In the genomic region with DNA sequence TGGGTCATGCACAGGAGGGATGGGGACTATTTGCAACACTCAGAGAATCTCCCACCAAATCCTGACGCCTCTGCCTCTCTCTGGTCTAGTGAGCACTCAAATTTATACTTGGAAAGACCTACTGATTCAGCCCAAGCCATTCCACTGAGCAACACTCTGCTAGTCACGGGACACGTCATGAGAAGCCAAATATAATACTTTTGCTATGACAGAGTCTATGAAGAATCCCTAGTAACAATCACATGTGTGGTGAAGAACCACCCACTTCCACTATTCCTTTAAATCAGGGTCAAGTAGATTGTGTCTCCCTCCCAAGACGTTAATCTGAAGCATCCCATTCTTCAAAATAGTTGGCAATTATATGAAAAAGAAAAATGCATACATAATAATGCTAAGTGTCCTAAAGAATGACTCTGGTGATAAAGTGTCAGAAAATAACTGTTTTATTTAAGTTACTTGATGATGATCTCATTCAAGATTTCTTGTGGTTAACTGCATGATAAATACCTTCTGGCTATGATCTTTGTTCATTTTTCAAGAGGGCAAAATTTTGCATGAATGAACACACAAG, we compare ENCODE assay signal across 1 cellular context.
TF ChIP-seq lines count a peak whose summit lies in the region.

No MANE protein-coding gene starts in this region.

TF ChIP-seq in SK-N-SH, 30 proteins besides CTCF, POLR2A, EP300 and RAD21 (continued from another document):
- no peak for TF ChIP-seq EZH2phosphoT487 (IDR thresholded peaks at IDR 0.05; ENCODE audit: borderline replicate concordance, low read depth)
- peak; percentile 77 for TF ChIP-seq NFIC (IDR thresholded peaks at IDR 0.05; ENCODE audit: borderline replicate concordance)
TF ChIP-seq in SK-N-SH: peak in this region for 13.
